25 cellular contexts compared by ENCODE assay signal in the genomic region with DNA sequence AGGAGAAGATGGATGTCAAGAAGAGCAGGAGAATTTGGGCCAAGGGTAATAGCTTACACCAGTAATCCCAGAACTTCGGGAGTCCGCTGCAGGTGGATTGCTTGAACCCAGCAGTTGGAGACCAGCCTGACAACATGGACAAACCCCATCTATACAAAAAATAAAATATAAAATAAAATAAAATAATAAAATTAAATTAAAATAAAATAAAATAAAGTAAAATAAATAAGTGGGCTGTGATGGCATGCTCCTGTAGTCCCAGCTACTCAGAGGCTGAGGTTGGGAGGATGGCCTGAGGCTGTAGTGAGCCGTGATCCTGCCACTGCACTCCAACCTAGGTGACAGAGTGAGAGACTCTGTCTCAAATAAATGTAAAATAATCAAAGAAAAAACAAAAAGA.
DNase-seq lines count a peak whose midpoint lies in the region; ATAC-seq and TF ChIP-seq lines count a peak whose summit lies in the region.
"Had no signal": no experiment of that assay in that cellular context is flagged by ENCODE, and none has a peak within 500 bp of the region (broad histone marks: within the 10 kb centered on the region; RNA-seq: fewer than 3 reads in every experiment).

No MANE protein-coding gene starts in this region.

- H3K27ac Mint-ChIP-seq in WTC11, result no peak overlapping the region
- H3K27ac Mint-ChIP-seq: B cell; CD14-positive monocyte; CD4-positive, alpha-beta memory T cell; CD4-positive, alpha-beta T cell; CD4-positive, CD25-positive, alpha-beta regulatory T cell; CD8-positive, alpha-beta memory T cell; CD8-positive, alpha-beta T cell had no signal

- TF ChIP-seq CTCF in WTC11 (IDR thresholded peaks at IDR 0.05), result no peak

- no peak for ATAC-seq in WTC11
- ATAC-seq: A549; CD8-positive, alpha-beta T cell had no signal

- DNase-seq in WTC11 (ENCODE audit: low spot score) (no peak), G401 (ENCODE audit: low spot score) (no peak)
- DNase-seq: 8988T; ACHN; AML-193; BE2C; C1 segment of cervical spinal cord; Caco-2; Calu3; CD4-positive, alpha-beta memory T cell; CD4-positive, alpha-beta T cell; CD4-positive, CD25-positive, alpha-beta regulatory T cell; CD8-positive, alpha-beta memory T cell; CD8-positive, alpha-beta T cell; COR-L47; DMS 273 treated with DMSO at 0.1 percent for 48 hours; DMS153; DMS53; DMS79; DMS79 treated with DMSO at 0.1 percent for 48 hours; DND-41; EL had no signal

- H3K4me3 Mint-ChIP-seq in WTC11, result no peak overlapping the region
- H3K4me3 Mint-ChIP-seq: B cell; CD14-positive monocyte; CD4-positive, alpha-beta memory T cell; CD4-positive, alpha-beta T cell; CD4-positive, CD25-positive, alpha-beta regulatory T cell; CD8-positive, alpha-beta memory T cell; CD8-positive, alpha-beta T cell had no signal

- CTCF ChIA-PET in WTC11 (lab: Charles Lee), result no interaction called here

- H3K27me3 Mint-ChIP-seq in WTC11 (ENCODE audit: low read depth), result no peaks in the 10 kb centered on the region; the same call in 1 of the 2 replicates
- H3K27me3 Mint-ChIP-seq: B cell; CD4-positive, alpha-beta memory T cell; CD4-positive, alpha-beta T cell; CD4-positive, CD25-positive, alpha-beta regulatory T cell; CD8-positive, alpha-beta memory T cell had no signal

- POLR2A ChIA-PET in WTC11 (lab: Charles Lee), result no interaction called here

- peaks cover 6% of the 10 kb centered on the region for H3K4me1 Mint-ChIP-seq in WTC11
- H3K4me1 Mint-ChIP-seq: B cell; CD14-positive monocyte; CD4-positive, alpha-beta memory T cell; CD4-positive, CD25-positive, alpha-beta regulatory T cell; CD8-positive, alpha-beta memory T cell had no signal

- in situ Hi-C loops in G401 (cut with HindIII; ENCODE audit: low sequenced_read_pairs), result no loop called here

- H3K9me3 Mint-ChIP-seq in WTC11, result no peaks in the 10 kb centered on the region
- H3K9me3 Mint-ChIP-seq: CD14-positive monocyte; CD4-positive, alpha-beta T cell; CD8-positive, alpha-beta T cell had no signal

- H3K36me3 Mint-ChIP-seq in WTC11, result no peaks in the 10 kb centered on the region
- H3K36me3 Mint-ChIP-seq: CD14-positive monocyte; CD4-positive, alpha-beta memory T cell; CD4-positive, CD25-positive, alpha-beta regulatory T cell; CD8-positive, alpha-beta memory T cell; CD8-positive, alpha-beta T cell had no signal

TF ChIP-seq in WTC11, 78 proteins besides CTCF, POLR2A, EP300 and RAD21:
- TF ChIP-seq ZNF232 (CRISPR knock-in tag; IDR thresholded peaks at IDR 0.05) (no peak), ZNF138 (CRISPR knock-in tag; conservative IDR thresholded peaks at IDR 0.05) (no peak), HMGA2 (CRISPR knock-in tag; IDR thresholded peaks at IDR 0.05) (peak; percentile 95), JUN (CRISPR knock-in tag; IDR thresholded peaks at IDR 0.05) (no peak)
- TF ChIP-seq, protein P1, sequence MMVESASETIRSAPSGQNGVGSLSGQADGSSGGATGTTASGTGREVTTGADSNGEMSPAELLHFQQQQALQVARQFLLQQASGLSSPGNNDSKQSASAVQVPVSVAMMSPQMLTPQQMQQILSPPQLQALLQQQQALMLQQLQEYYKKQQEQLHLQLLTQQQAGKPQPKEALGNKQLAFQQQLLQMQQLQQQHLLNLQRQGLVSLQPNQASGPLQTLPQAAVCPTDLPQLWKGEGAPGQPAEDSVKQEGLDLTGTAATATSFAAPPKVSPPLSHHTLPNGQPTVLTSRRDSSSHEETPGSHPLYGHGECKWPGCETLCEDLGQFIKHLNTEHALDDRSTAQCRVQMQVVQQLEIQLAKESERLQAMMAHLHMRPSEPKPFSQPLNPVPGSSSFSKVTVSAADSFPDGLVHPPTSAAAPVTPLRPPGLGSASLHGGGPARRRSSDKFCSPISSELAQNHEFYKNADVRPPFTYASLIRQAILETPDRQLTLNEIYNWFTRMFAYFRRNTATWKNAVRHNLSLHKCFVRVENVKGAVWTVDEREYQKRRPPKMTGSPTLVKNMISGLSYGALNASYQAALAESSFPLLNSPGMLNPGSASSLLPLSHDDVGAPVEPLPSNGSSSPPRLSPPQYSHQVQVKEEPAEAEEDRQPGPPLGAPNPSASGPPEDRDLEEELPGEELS (CRISPR knock-in tag; IDR thresholded peaks at IDR 0.05), result no peak
